33 cellular contexts compared by ENCODE assay signal in genomic region chr11:16299390-16299789, GRCh38. TPM values are rescaled to one million over a fixed set of nuclear protein-coding genes. Genes with fewer than 3 reads are reported as not detected.
"Had no signal": no experiment of that assay in that cellular context is flagged by ENCODE, and none has a peak within 500 bp of the region (broad histone marks: within the 10 kb centered on the region; RNA-seq: fewer than 3 reads in every experiment).

No MANE protein-coding gene starts in this region.

- DNase-seq: activated B cell treated with CpG ODN at 0.5 μM for 24 hours; activated CD4-positive, alpha-beta memory T cell treated with anti-CD3 and anti-CD28 coated beads for 36 hours; activated CD4-positive, alpha-beta T cell treated with anti-CD3 and anti-CD28 coated beads for 4 hours; activated CD4-positive, alpha-beta T cell treated with anti-CD3 and anti-CD28 coated beads, Interleukin-2, amount 50 U/mL, for 1 hour; activated CD4-positive, CD25-positive, alpha-beta regulatory T cell treated with anti-CD3 and anti-CD28 coated beads, Interleukin-2, amount 50 U/mL, for 72 hours; activated CD8-positive, alpha-beta memory T cell treated with anti-CD3 and anti-CD28 coated beads, Interleukin-2, amount 50 U/mL, for 4 hours; activated effector memory CD4-positive, alpha-beta T cell treated with Interleukin-2 at 50 U/mL for 16 hours; activated naive CD4-positive, alpha-beta T cell treated with anti-CD3 and anti-CD28 coated beads, Interleukin-2, amount 10 ng/mL, durations not matched to agents 7 days and 5 days; activated naive CD8-positive, alpha-beta T cell treated with anti-CD3 and anti-CD28 coated beads, Interleukin-2, amount 50 U/mL, for 24 hours; activated T-cell treated with anti-CD3 and anti-CD28 coated beads for 4 hours; activated T-cell treated with anti-CD3 and anti-CD28 coated beads, Interleukin-2, amount 50 U/mL, for 48 hours; anterior cingulate cortex; caudate nucleus; Karpas-422; KBM-7; NCI-H1048; NCI-H1417 treated with DMSO at 0.1 percent for 48 hours; NCI-H187 treated with DMSO at 0.1 percent for 48 hours; NCI-H2081; NCI-H2171; NCI-H510A; NCI-H526; NCI-H748 treated with DMSO at 0.1 percent for 48 hours; NK-92 treated with Interleukin-12 subunit alpha and Interleukin-12 subunit beta, amount 100 ng/mL, for 24 hours; PC-3; Peyer's patch; RPMI8226; SHP77 treated with DMSO at 0.1 percent for 48 hours; T-helper 1 cell; T-helper 2 cell; T-helper 9 cell had no signal

- H3K9me3 ChIP-seq: Peyer's patch, SJSA1 had no signal

- H3K27ac ChIP-seq: Peyer's patch, SJSA1, VCaP had no signal

- H3K36me3 ChIP-seq: Peyer's patch, SJSA1 had no signal

- H3K4me3 ChIP-seq: Peyer's patch, SJSA1 had no signal

RNA-seq across cellular contexts. Expression of gene SOX6, which starts 57.0 kb away (rescaled TPM):
- total RNA-seq: activated B cell treated with CpG ODN at 0.5 μM for 24 hours; activated CD4-positive, alpha-beta memory T cell treated with anti-CD3 and anti-CD28 coated beads for 36 hours; PC-3 had no signal
